ENCODE assay signal across 8 cellular contexts in the genomic region with DNA sequence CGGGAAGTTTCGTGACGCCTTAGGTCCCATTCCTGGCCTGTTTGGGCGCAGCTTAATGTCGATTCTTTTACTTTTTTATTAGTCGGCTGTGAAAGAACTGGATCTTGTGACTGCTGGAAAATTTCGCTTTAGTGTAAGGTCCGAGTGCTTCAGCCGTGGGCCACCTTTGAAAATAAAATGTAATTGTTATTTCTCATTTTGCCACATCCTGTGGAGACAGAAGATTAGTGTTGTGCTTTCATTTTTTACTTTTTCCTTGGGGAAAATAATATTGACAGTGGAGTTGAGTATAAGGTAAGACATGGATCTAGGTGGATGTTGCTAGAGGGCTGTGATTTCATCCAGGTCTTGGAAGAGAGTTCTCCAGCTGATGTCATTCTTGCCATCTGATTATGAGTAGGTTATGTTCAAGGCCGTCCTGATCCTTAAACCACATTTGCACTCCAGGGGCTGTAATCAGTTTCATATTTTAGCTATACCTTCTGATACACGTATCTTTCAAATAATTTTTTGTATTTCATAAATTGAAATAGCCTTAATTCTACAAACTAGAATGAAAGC. TPM values are rescaled to one million over a fixed set of nuclear protein-coding genes. Genes with fewer than 3 reads are reported as not detected.
A peak's percentile ranks its signal among the peaks of the same experiment; 100 is the strongest.
DNase-seq lines count a peak whose midpoint lies in the region; ATAC-seq and TF ChIP-seq lines count a peak whose summit lies in the region.

No MANE protein-coding gene starts in this region.

- no peak for TF ChIP-seq CTCF in stomach (IDR thresholded peaks at IDR 0.05)

- H3K4me1 ChIP-seq in adipocyte (ENCODE audit: control insufficient read depth, insufficient read depth, low read length) (peaks cover 35% of the 10 kb centered on the region), stomach (peaks cover 19 to 57% (median 38%) of the 10 kb centered on the region in 4 donors)

- CTCF ChIA-PET in activated CD8-positive, alpha-beta memory T cell treated with anti-CD3 and anti-CD28 coated beads, Interleukin-2, amount 10 ng/mL, durations not matched to agents 7 days and 5 days (lab: Charles Lee) = interaction anchor here (1.0 to 2.1 kb wide), 4 partner anchors 8 to 254 kb away, joined by 3 to 6 read pairs (median 5); no protein-coding TSS in a partner anchor

- H3K36me3 ChIP-seq in adipocyte (ENCODE audit: control insufficient read depth, insufficient read depth, low read length, severe bottlenecking) = peaks cover 2% of the 10 kb centered on the region
- peaks cover 0 to 3% (median 2%) of the 10 kb centered on the region in 4 donors for H3K36me3 ChIP-seq in stomach

- H3K27me3 ChIP-seq in adipocyte (replicated peaks; ENCODE audit: control insufficient read depth, insufficient read depth, low read length) (peaks cover 2% of the 10 kb centered on the region), stomach (no peaks in the 10 kb centered on the region)

- H3K27ac Mint-ChIP-seq in activated CD8-positive, alpha-beta memory T cell treated with anti-CD3 and anti-CD28 coated beads, Interleukin-2, amount 10 ng/mL, durations not matched to agents 7 days and 5 days = peak overlapping the region; percentile 99
- H3K27ac Mint-ChIP-seq in immature natural killer cell = peak overlapping the region; percentile 98 to 100 (median 99)

- H3K36me3 Mint-ChIP-seq in activated CD8-positive, alpha-beta memory T cell treated with anti-CD3 and anti-CD28 coated beads, Interleukin-2, amount 10 ng/mL, durations not matched to agents 7 days and 5 days = peaks cover 10% of the 10 kb centered on the region
- peaks cover 0 to 2% (median 0%) of the 10 kb centered on the region in 3 donors for H3K36me3 Mint-ChIP-seq in immature natural killer cell

- no peak for ATAC-seq in activated CD8-positive, alpha-beta memory T cell treated with anti-CD3 and anti-CD28 coated beads, Interleukin-2, amount 10 ng/mL, durations not matched to agents 7 days and 5 days

- no peak for TF ChIP-seq POLR2A in stomach (IDR thresholded peaks at IDR 0.05)

- no peaks in the 10 kb centered on the region for H3K9me3 Mint-ChIP-seq in activated CD8-positive, alpha-beta memory T cell treated with anti-CD3 and anti-CD28 coated beads, Interleukin-2, amount 10 ng/mL, durations not matched to agents 7 days and 5 days (ENCODE audit: low read depth)
- H3K9me3 Mint-ChIP-seq in immature natural killer cell = no peaks in the 10 kb centered on the region

- TF ChIP-seq EP300 in stomach (IDR thresholded peaks at IDR 0.05) = no peak

- peak overlapping the region; percentile 96 for H3K4me3 ChIP-seq in adipocyte (ENCODE audit: low read length)
- H3K4me3 ChIP-seq in stomach = peak overlapping the region; percentile 83 to 88 (median 86)

- DNase-seq in activated CD8-positive, alpha-beta memory T cell treated with anti-CD3 and anti-CD28 coated beads, Interleukin-2, amount 10 ng/mL, durations not matched to agents 7 days and 5 days = no peak
- DNase-seq in activated CD8-positive, alpha-beta memory T cell treated with anti-CD3 and anti-CD28 coated beads for 24 hours = no peak
- DNase-seq in adipocyte (ENCODE audit: low read depth) = peak; percentile 60
- DNase-seq in immature natural killer cell = no peak
- DNase-seq in stomach = no peak
- no peak for DNase-seq in NCI-H146 (lab: John Stamatoyannopoulos, UW)
- no peak for DNase-seq in D341Med (ENCODE audit: low spot score)
- no peak for DNase-seq in stimulated activated naive CD4-positive, alpha-beta T cell treated with Interleukin-2 at 50 U/mL for 16 hours (lab: John Stamatoyannopoulos, UW)

- 1 to 3% (median 2%) methylated on average over 11 of the region's 11 CpGs for WGBS in stomach, 5 donors

- H3K9ac ChIP-seq in adipocyte (ENCODE audit: low read length) = peak overlapping the region; percentile 99

- peaks cover 47% of the 10 kb centered on the region for H3K4me1 Mint-ChIP-seq in activated CD8-positive, alpha-beta memory T cell treated with anti-CD3 and anti-CD28 coated beads, Interleukin-2, amount 10 ng/mL, durations not matched to agents 7 days and 5 days
- peaks cover 56 to 69% of the 10 kb centered on the region in 2 donors for H3K4me1 Mint-ChIP-seq in immature natural killer cell

- peak overlapping the region; percentile 100 for H3K4me3 Mint-ChIP-seq in activated CD8-positive, alpha-beta memory T cell treated with anti-CD3 and anti-CD28 coated beads, Interleukin-2, amount 10 ng/mL, durations not matched to agents 7 days and 5 days
- peak overlapping the region; percentile 98 to 100 (median 99) for H3K4me3 Mint-ChIP-seq in immature natural killer cell

- H3K9me3 ChIP-seq in adipocyte (ENCODE audit: control insufficient read depth, low read length) (no peaks in the 10 kb centered on the region), stomach (no peaks in the 10 kb centered on the region)

- peak overlapping the region; percentile 90 to 97 (median 94) for H3K27ac ChIP-seq in stomach

- H3K27me3 Mint-ChIP-seq in activated CD8-positive, alpha-beta memory T cell treated with anti-CD3 and anti-CD28 coated beads, Interleukin-2, amount 10 ng/mL, durations not matched to agents 7 days and 5 days = no peaks in the 10 kb centered on the region
- peaks cover 5 to 12% (median 8%) of the 10 kb centered on the region in 3 donors for H3K27me3 Mint-ChIP-seq in immature natural killer cell (ENCODE audit: low read depth in 3 of 3)

- intact Hi-C loops in stomach (cut with DNase I; ENCODE audit: low total_unique reads) = no loop called here

RNA-seq across cellular contexts. Expression of gene RAB18, which starts 0.9 kb away (rescaled TPM):
- total RNA-seq in activated CD8-positive, alpha-beta memory T cell treated with anti-CD3 and anti-CD28 coated beads, Interleukin-2, amount 10 ng/mL, durations not matched to agents 7 days and 5 days = 10 to 100 TPM; 52.3 to 61.2 TPM
- polyA plus RNA-seq in immature natural killer cell (100 to 1,000 TPM in 2 of 3 donors, 10 to 100 TPM in 1; 93.4 to 154 (median 109) TPM), stomach (10 to 100 TPM; 18.1 to 60.2 (median 38.9) TPM)
- total RNA-seq in stomach = 100 to 1,000 TPM in 1 of 5 donors, 10 to 100 TPM in 3, 1 to 10 TPM in 1; 4.9 to 111 (median 34.4) TPM
